Comparison of ENCODE assay signal across 35 cellular contexts in genomic region chr6:20071998-20072397, GRCh38.
DNase-seq lines count a peak whose midpoint lies in the region; ATAC-seq, FAIRE-seq and TF ChIP-seq lines count a peak whose summit lies in the region.
"Had no signal": no experiment of that assay in that cellular context is flagged by ENCODE, and none has a peak within 500 bp of the region (broad histone marks: within the 10 kb centered on the region; RNA-seq: fewer than 3 reads in every experiment).

No MANE protein-coding gene starts in this region.

- H3K27ac Mint-ChIP-seq in activated CD4-positive, alpha-beta T cell treated with anti-CD3 and anti-CD28 coated beads, Interleukin-2, amount 10 ng/mL, durations not matched to agents 24 days and 14 days = no peak overlapping the region
- no peak overlapping the region for H3K27ac Mint-ChIP-seq in stimulated activated naive CD8-positive, alpha-beta T cell treated with anti-CD3 and anti-CD28 coated beads, Interleukin-15, amount 100 ng/mL, for 72 hours
- H3K27ac Mint-ChIP-seq: B cell; CD14-positive monocyte; CD4-positive, alpha-beta memory T cell; CD4-positive, alpha-beta T cell; CD8-positive, alpha-beta memory T cell; CD8-positive, alpha-beta T cell had no signal

- in situ Hi-C loops in HepG2 (cut with HindIII; ENCODE audit: extremely low pct_ligation_motif_present, low pct_unique_long_range_greater_than_20kb) (no loop called here), K562 (cut with MboI) (no loop called here)

- CTCF ChIA-PET in HepG2 (lab: Yijun Ruan, JAX; ENCODE audit: low intra/inter-chr PET ratio, low total read pairs) = no interaction called here
- CTCF ChIA-PET in K562 (lab: Yijun Ruan, JAX; ENCODE audit: low intra/inter-chr PET ratio) = no interaction called here

- FAIRE-seq in HepG2 (lab: Jason Lieb, UNC) (no peak), K562 (lab: Jason Lieb, UNC) (no peak)
- FAIRE-seq: A204.1, A549, D721Med had no signal

- H3K4me2 ChIP-seq in HepG2 (ENCODE audit: low read depth, low read length) (no peak overlapping the region), K562 (ENCODE audit: insufficient read depth, low read length) (no peak overlapping the region)
- H3K4me2 ChIP-seq: A549; BLaER1; BLaER1 treated with 17β-estradiol and CSF1 and Interleukin-3, amounts not matched to agents 10 nM and 100 nM had no signal

- no peak overlapping the region for H2AFZ ChIP-seq in HepG2 (ENCODE audit: low read length)
- no peak overlapping the region for H2AFZ ChIP-seq in K562 (ENCODE audit: low read depth, low read length)

- H3K4me3 ChIP-seq in HepG2 (replicated peaks in 1 of 3; ENCODE audit: insufficient read depth in 1 of 3, low read depth in 2 of 3, low read length in 3 of 3) = no peak overlapping the region
- no peak overlapping the region for H3K4me3 ChIP-seq in right lobe of liver
- H3K4me3 ChIP-seq in K562 = no peak overlapping the region
- H3K4me3 ChIP-seq: A549; BLaER1; BLaER1 treated with 17β-estradiol and CSF1 and Interleukin-3, amounts not matched to agents 10 nM and 100 nM had no signal

- intact Hi-C loops in activated CD4-positive, alpha-beta T cell treated with anti-CD3 and anti-CD28 coated beads, Interleukin-2, amount 10 ng/mL, durations not matched to agents 24 days and 14 days (cut with micrococcal nuclease) = no loop called here
- intact Hi-C loops in HepG2 (cut with micrococcal nuclease; ENCODE audit: unreplicated experiment) (no loop called here), right lobe of liver (cut with DNase I) (no loop called here), K562 (cut with micrococcal nuclease) (no loop called here)

- H3K9me3 ChIP-seq in HepG2 (ENCODE audit: low read length) (no peaks in the 10 kb centered on the region), right lobe of liver (no peaks in the 10 kb centered on the region), K562 (replicated peaks; ENCODE audit: control insufficient read depth, insufficient read depth, low read depth, low read length) (peaks cover 11% of the 10 kb centered on the region)
- H3K9me3 ChIP-seq: A549, BE2C, Caco-2 had no signal

- TF ChIP-seq EP300 in HepG2 (IDR thresholded peaks at IDR 0.05; ENCODE audit: low read depth in 2 of 2, low read length in 2 of 2) (no peak), HepG2 (CRISPR knock-in tag; IDR thresholded peaks at IDR 0.05; ENCODE audit: borderline replicate concordance) (no peak), K562 (IDR thresholded peaks at IDR 0.05; ENCODE audit: low read length) (no peak)

- H3K9me3 Mint-ChIP-seq in activated CD4-positive, alpha-beta T cell treated with anti-CD3 and anti-CD28 coated beads, Interleukin-2, amount 10 ng/mL, durations not matched to agents 24 days and 14 days = peaks cover 13% of the 10 kb centered on the region
- peaks cover 6 to 21% of the 10 kb centered on the region in 2 donors for H3K9me3 Mint-ChIP-seq in stimulated activated naive CD8-positive, alpha-beta T cell treated with anti-CD3 and anti-CD28 coated beads, Interleukin-15, amount 100 ng/mL, for 72 hours

- peaks cover 0 to 12% of the 10 kb centered on the region in 2 experiments; a peak in 1 of 5 replicates for H3K27me3 ChIP-seq in HepG2 (ENCODE audit: control insufficient read depth in 1 of 2, insufficient read depth in 2 of 2, low read length in 2 of 2)
- no peaks in the 10 kb centered on the region for H3K27me3 ChIP-seq in right lobe of liver
- H3K27me3 ChIP-seq in K562 (ENCODE audit: control insufficient read depth in 2 of 2, insufficient read depth in 2 of 2, low read length in 2 of 2) = 0 out of 5 replicates have a peak, but pooled peaks cover 0 to 7% of the 10 kb centered on the region in 2 experiments
- H3K27me3 ChIP-seq: BLaER1; BLaER1 treated with 17β-estradiol and CSF1 and Interleukin-3, amounts not matched to agents 10 nM and 100 nM had no signal

- ATAC-seq in HepG2 (no peak), right lobe of liver (no peak), K562 (no peak)
- ATAC-seq in stimulated activated naive CD8-positive, alpha-beta T cell treated with anti-CD3 and anti-CD28 coated beads, Interleukin-15, amount 100 ng/mL, for 72 hours = no peak
- ATAC-seq: A549; CD8-positive, alpha-beta T cell had no signal

- no peaks in the 10 kb centered on the region for H3K36me3 Mint-ChIP-seq in activated CD4-positive, alpha-beta T cell treated with anti-CD3 and anti-CD28 coated beads, Interleukin-2, amount 10 ng/mL, durations not matched to agents 24 days and 14 days (ENCODE audit: low read depth)
- H3K36me3 Mint-ChIP-seq: CD14-positive monocyte; CD4-positive, CD25-positive, alpha-beta regulatory T cell; CD8-positive, alpha-beta T cell had no signal

- no peaks in the 10 kb centered on the region for H3K4me1 ChIP-seq in HepG2 (ENCODE audit: insufficient read depth, low read length)
- no peaks in the 10 kb centered on the region for H3K4me1 ChIP-seq in right lobe of liver
- peaks cover 8 to 15% of the 10 kb centered on the region in 2 experiments; a peak in 4 of 5 replicates for H3K4me1 ChIP-seq in K562 (replicated peaks in 1 of 2; ENCODE audit: control insufficient read depth in 2 of 2, insufficient read depth in 2 of 2, low read length in 2 of 2)
- H3K4me1 ChIP-seq: A549; BLaER1; BLaER1 treated with 17β-estradiol and CSF1 and Interleukin-3, amounts not matched to agents 10 nM and 100 nM; Caco-2 had no signal

- H3K4me1 Mint-ChIP-seq in activated CD4-positive, alpha-beta T cell treated with anti-CD3 and anti-CD28 coated beads, Interleukin-2, amount 10 ng/mL, durations not matched to agents 24 days and 14 days = no peaks in the 10 kb centered on the region
- no peaks in the 10 kb centered on the region for H3K4me1 Mint-ChIP-seq in stimulated activated naive CD8-positive, alpha-beta T cell treated with anti-CD3 and anti-CD28 coated beads, Interleukin-15, amount 100 ng/mL, for 72 hours
- H3K4me1 Mint-ChIP-seq: B cell; CD4-positive, alpha-beta memory T cell; CD4-positive, CD25-positive, alpha-beta regulatory T cell; CD8-positive, alpha-beta memory T cell had no signal

- no TSS peak for BruUV-seq in HepG2 (replicated peaks; lab: Mats Ljungman, UMichigan)
- no TSS peak for BruUV-seq in K562 (replicated peaks; lab: Mats Ljungman, UMichigan)

- TF ChIP-seq CTCF in HepG2 (CRISPR knock-in tag; IDR thresholded peaks at IDR 0.05) = no peak
- no peak for TF ChIP-seq CTCF in right lobe of liver (IDR thresholded peaks at IDR 0.05)
- no peak for TF ChIP-seq CTCF in K562 (IDR thresholded peaks at IDR 0.05 in 2 of 3, conservative IDR thresholded peaks at IDR 0.05 in 1 of 3; ENCODE audit: insufficient read depth in 2 of 3, low read depth in 1 of 3, low read length in 3 of 3)

- TF ChIP-seq RAD21 in HepG2 (CRISPR knock-in tag; IDR thresholded peaks at IDR 0.05) = no peak
- TF ChIP-seq RAD21 in K562 (CRISPR knock-in tag; conservative IDR thresholded peaks at IDR 0.05 in 1 of 2, IDR thresholded peaks at IDR 0.05 in 1 of 2) = no peak

- POLR2A ChIA-PET in HepG2 (lab: Yijun Ruan, JAX) (no interaction called here), K562 (lab: Yijun Ruan, JAX) (no interaction called here)

- 12% methylated on average over 6 of the region's 6 CpGs for WGBS in HepG2 (ENCODE audit: low lambda C conversion rate)
- 80% methylated on average over 6 of the region's 6 CpGs for WGBS in right lobe of liver (ENCODE audit: insufficient coverage, low coverage, low lambda C conversion rate, missing lambda C conversion rate)
- WGBS in K562 (ENCODE audit: insufficient coverage, low coverage, missing lambda C conversion rate) = 40% methylated on average over 6 of the region's 6 CpGs

- H3K79me2 ChIP-seq in HepG2 (ENCODE audit: insufficient read depth, low read length) = no peaks in the 10 kb centered on the region
- no peaks in the 10 kb centered on the region for H3K79me2 ChIP-seq in K562 (ENCODE audit: control insufficient read depth, insufficient read depth, low read length)

- H3K9ac ChIP-seq in HepG2 (ENCODE audit: insufficient read depth, low read depth, low read length) (no peak overlapping the region), K562 (ENCODE audit: insufficient read depth in 1 of 2, low read depth in 2 of 2, low read length in 2 of 2) (no peak overlapping the region)
- H3K9ac ChIP-seq: BLaER1; BLaER1 treated with 17β-estradiol and CSF1 and Interleukin-3, amounts not matched to agents 10 nM and 100 nM had no signal

- H3K27ac ChIP-seq in HepG2 (ENCODE audit: extremely low read length, insufficient read depth, low read length) (no peak overlapping the region), right lobe of liver (no peak overlapping the region), K562 (ENCODE audit: extremely low read depth, low read depth, low read length) (no peak overlapping the region)
- H3K27ac ChIP-seq: 22Rv1; A549; BLaER1; BLaER1 treated with 17β-estradiol and CSF1 and Interleukin-3, amounts not matched to agents 10 nM and 100 nM; C4-2B had no signal

- H3K9me1 ChIP-seq in K562 (ENCODE audit: control insufficient read depth, insufficient read depth, low read length) = no peaks in the 10 kb centered on the region

- H4K20me1 ChIP-seq in HepG2 (ENCODE audit: insufficient read depth, low read length) (no peaks in the 10 kb centered on the region), K562 (replicated peaks; ENCODE audit: control insufficient read depth, insufficient read depth, low read length) (no peaks in the 10 kb centered on the region)
- H4K20me1 ChIP-seq: BLaER1; BLaER1 treated with 17β-estradiol and CSF1 and Interleukin-3, amounts not matched to agents 10 nM and 100 nM had no signal

- no peak overlapping the region for H3K4me3 Mint-ChIP-seq in activated CD4-positive, alpha-beta T cell treated with anti-CD3 and anti-CD28 coated beads, Interleukin-2, amount 10 ng/mL, durations not matched to agents 24 days and 14 days
- H3K4me3 Mint-ChIP-seq in stimulated activated naive CD8-positive, alpha-beta T cell treated with anti-CD3 and anti-CD28 coated beads, Interleukin-15, amount 100 ng/mL, for 72 hours = no peak overlapping the region
- H3K4me3 Mint-ChIP-seq: B cell; CD14-positive monocyte; CD4-positive, alpha-beta memory T cell; CD4-positive, alpha-beta T cell; CD4-positive, CD25-positive, alpha-beta regulatory T cell; CD8-positive, alpha-beta memory T cell; CD8-positive, alpha-beta T cell had no signal

- peaks cover 18% of the 10 kb centered on the region for H3K27me3 Mint-ChIP-seq in activated CD4-positive, alpha-beta T cell treated with anti-CD3 and anti-CD28 coated beads, Interleukin-2, amount 10 ng/mL, durations not matched to agents 24 days and 14 days
- peaks cover 41% of the 10 kb centered on the region for H3K27me3 Mint-ChIP-seq in stimulated activated naive CD8-positive, alpha-beta T cell treated with anti-CD3 and anti-CD28 coated beads, Interleukin-15, amount 100 ng/mL, for 72 hours

- DNase-seq in activated CD4-positive, alpha-beta T cell treated with anti-CD3 and anti-CD28 coated beads, Interleukin-2, amount 10 ng/mL, durations not matched to agents 24 days and 14 days = peak; percentile 18
- DNase-seq in activated CD4-positive, alpha-beta T cell treated with anti-CD3 and anti-CD28 coated beads for 48 hours = no peak
- DNase-seq in HepG2 (ENCODE audit: low spot score) (no peak), right lobe of liver (no peak), K562 (ENCODE audit: extremely low read depth in 1 of 4, low spot score in 3 of 4) (no peak)
- no peak for DNase-seq in stimulated activated naive CD8-positive, alpha-beta T cell treated with anti-CD3 and anti-CD28 coated beads, Interleukin-15, amount 100 ng/mL, for 72 hours
- DNase-seq: 8988T; ACHN; AML-193; BE2C; C1 segment of cervical spinal cord; Caco-2; Calu3; CD4-positive, alpha-beta memory T cell; CD4-positive, alpha-beta T cell; CD4-positive, CD25-positive, alpha-beta regulatory T cell; CD8-positive, alpha-beta memory T cell; CD8-positive, alpha-beta T cell; COR-L47; DMS 273 treated with DMSO at 0.1 percent for 48 hours; DMS153; DMS53; DMS79; DMS79 treated with DMSO at 0.1 percent for 48 hours; DND-41; EL had no signal

- no peak for TF ChIP-seq POLR2A in HepG2 (IDR thresholded peaks at IDR 0.05; ENCODE audit: insufficient read depth in 1 of 2, low read depth in 2 of 2, low read length in 2 of 2)
- no peak for TF ChIP-seq POLR2A in right lobe of liver (IDR thresholded peaks at IDR 0.05)
- TF ChIP-seq POLR2A in K562 (conservative IDR thresholded peaks at IDR 0.05) = no peak

- no peaks in the 10 kb centered on the region for H3K36me3 ChIP-seq in HepG2 (replicated peaks in 1 of 2; ENCODE audit: control insufficient read depth in 1 of 2, insufficient read depth in 2 of 2, low read length in 2 of 2)
- H3K36me3 ChIP-seq in right lobe of liver = no peaks in the 10 kb centered on the region
- H3K36me3 ChIP-seq in K562 (ENCODE audit: control insufficient read depth, insufficient read depth, low read length) = no peaks in the 10 kb centered on the region
- H3K36me3 ChIP-seq: BE2C; BLaER1; BLaER1 treated with 17β-estradiol and CSF1 and Interleukin-3, amounts not matched to agents 10 nM and 100 nM had no signal
